18 cellular contexts compared by ENCODE assay signal in genomic region chr4:78099058-78099457, GRCh38.
"Had no signal": no experiment of that assay in that cellular context is flagged by ENCODE, and none has a peak within 500 bp of the region (broad histone marks: within the 10 kb centered on the region; RNA-seq: fewer than 3 reads in every experiment).

No MANE protein-coding gene starts in this region.

- H2AFZ ChIP-seq: hepatocyte had no signal

- DNase-seq: dorsolateral prefrontal cortex; effector CD4-positive, alpha-beta T cell; kidney; left lung; lower lobe of right lung; natural killer cell; pancreas; sigmoid colon; spleen; stimulated activated CD4-positive, alpha-beta T cell treated with anti-CD3 and anti-CD28 coated beads, Interleukin-4, amount 100 ng/mL, for 4 hours; stimulated activated naive B cell treated with anti-CD40 and anti-IgM and Interleukin-4, amounts not matched to agents 10 μg/mL and 1 μg/mL and 100 μg/mL, for 72 hours; upper lobe of right lung; uterus had no signal

- H3K9me3 ChIP-seq: left lung, lower lobe of right lung, neutrophil, pancreas, sigmoid colon, thoracic aorta, tibial nerve, upper lobe of right lung, uterus had no signal

- H3K36me3 ChIP-seq: left lung, lower lobe of right lung, neutrophil, pancreas, sigmoid colon, spleen, thoracic aorta, tibial nerve, upper lobe of right lung, uterus had no signal

- H3K4me1 ChIP-seq: pancreas, spleen, uterus had no signal

- H3K27ac ChIP-seq: dorsolateral prefrontal cortex, hepatocyte, left lung, lower lobe of right lung, neutrophil, pancreas, sigmoid colon, skin epidermis, spleen, thoracic aorta, tibial nerve, upper lobe of right lung, uterus had no signal

- H3K27me3 ChIP-seq: dorsolateral prefrontal cortex, hepatocyte, left lung, neutrophil, pancreas, sigmoid colon, spleen, tibial nerve, upper lobe of right lung, uterus had no signal

- H3K4me3 ChIP-seq: dorsolateral prefrontal cortex, hepatocyte, left lung, lower lobe of right lung, pancreas, sigmoid colon, skin epidermis, spleen, thoracic aorta, tibial nerve, upper lobe of right lung, uterus had no signal

- H3K4me2 ChIP-seq: hepatocyte had no signal

- ATAC-seq: lower lobe of right lung; natural killer cell; pancreas; stimulated activated naive B cell treated with anti-CD40 and anti-IgM and Interleukin-4, amounts not matched to agents 10 μg/mL and 1 μg/mL and 100 μg/mL, for 72 hours; upper lobe of right lung had no signal

- H3K79me2 ChIP-seq: hepatocyte had no signal
